In the genomic region with DNA sequence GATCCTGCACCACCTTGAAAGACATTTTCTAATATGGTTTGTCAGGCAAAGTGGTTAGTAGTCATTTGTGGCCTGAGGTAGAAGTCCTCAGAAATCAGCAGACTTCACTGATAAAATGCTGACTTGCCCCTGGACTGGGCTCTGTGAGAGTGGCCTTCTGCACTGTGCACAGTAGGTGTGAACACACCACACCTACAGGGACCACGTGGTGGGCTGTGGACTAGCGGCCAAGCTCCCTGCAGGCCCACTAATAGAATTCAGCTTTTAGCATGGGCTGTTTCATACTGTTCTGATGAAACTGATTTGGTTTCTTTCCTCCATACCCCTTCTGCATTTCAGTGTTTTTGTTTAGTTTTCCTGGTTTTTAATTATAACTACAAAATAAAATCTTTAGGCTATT, we compare ENCODE assay signal across 1 cellular context.
TF ChIP-seq lines count a peak whose summit lies in the region.

No MANE protein-coding gene starts in this region.

TF ChIP-seq in HepG2, 621 proteins besides CTCF, POLR2A, EP300 and RAD21:
- TF ChIP-seq SRSF9 (IDR thresholded peaks at IDR 0.05; ENCODE audit: borderline replicate concordance, insufficient read depth, low read depth, low read length, poor library complexity, severe bottlenecking) (no peak), MAFK (conservative IDR thresholded peaks at IDR 0.05 in 1 of 2, IDR thresholded peaks at IDR 0.05 in 1 of 2; ENCODE audit: low read length in 2 of 2) (peak in 1 of 2 experiments; percentile 20; a peak in 1 of 4 replicates), ZKSCAN1 (IDR thresholded peaks at IDR 0.05; ENCODE audit: low read length) (peak; percentile 79), ZSCAN30 (CRISPR knock-in tag; IDR thresholded peaks at IDR 0.05) (no peak), NR2F1 (CRISPR knock-in tag; IDR thresholded peaks at IDR 0.05) (no peak), KLF15 (CRISPR knock-in tag; IDR thresholded peaks at IDR 0.05; ENCODE audit: borderline replicate concordance) (no peak), ZBTB38 (CRISPR knock-in tag; IDR thresholded peaks at IDR 0.05) (no peak), ZNF619 (CRISPR knock-in tag; IDR thresholded peaks at IDR 0.05) (no peak), HOXA9 (CRISPR knock-in tag; IDR thresholded peaks at IDR 0.05; ENCODE audit: borderline replicate concordance) (no peak), MAFF (IDR thresholded peaks at IDR 0.05; ENCODE audit: low read depth, low read length) (0 out of 2 replicates have a peak, but pooled peaks have one; percentile 5), HOXA3 (CRISPR knock-in tag; IDR thresholded peaks at IDR 0.05) (no peak), RCOR2 (CRISPR knock-in tag; IDR thresholded peaks at IDR 0.05) (no peak)
- TF ChIP-seq, protein P1, sequence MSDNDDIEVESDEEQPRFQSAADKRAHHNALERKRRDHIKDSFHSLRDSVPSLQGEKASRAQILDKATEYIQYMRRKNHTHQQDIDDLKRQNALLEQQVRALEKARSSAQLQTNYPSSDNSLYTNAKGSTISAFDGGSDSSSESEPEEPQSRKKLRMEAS (IDR thresholded peaks at IDR 0.05) = peak; percentile 28; the same call in 1 of the 2 replicates
- TF ChIP-seq, protein P2, sequence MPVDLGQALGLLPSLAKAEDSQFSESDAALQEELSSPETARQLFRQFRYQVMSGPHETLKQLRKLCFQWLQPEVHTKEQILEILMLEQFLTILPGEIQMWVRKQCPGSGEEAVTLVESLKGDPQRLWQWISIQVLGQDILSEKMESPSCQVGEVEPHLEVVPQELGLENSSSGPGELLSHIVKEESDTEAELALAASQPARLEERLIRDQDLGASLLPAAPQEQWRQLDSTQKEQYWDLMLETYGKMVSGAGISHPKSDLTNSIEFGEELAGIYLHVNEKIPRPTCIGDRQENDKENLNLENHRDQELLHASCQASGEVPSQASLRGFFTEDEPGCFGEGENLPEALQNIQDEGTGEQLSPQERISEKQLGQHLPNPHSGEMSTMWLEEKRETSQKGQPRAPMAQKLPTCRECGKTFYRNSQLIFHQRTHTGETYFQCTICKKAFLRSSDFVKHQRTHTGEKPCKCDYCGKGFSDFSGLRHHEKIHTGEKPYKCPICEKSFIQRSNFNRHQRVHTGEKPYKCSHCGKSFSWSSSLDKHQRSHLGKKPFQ (CRISPR knock-in tag; IDR thresholded peaks at IDR 0.05; ENCODE audit: insufficient replicate concordance) = peak; percentile 86
- TF ChIP-seq, protein P3, sequence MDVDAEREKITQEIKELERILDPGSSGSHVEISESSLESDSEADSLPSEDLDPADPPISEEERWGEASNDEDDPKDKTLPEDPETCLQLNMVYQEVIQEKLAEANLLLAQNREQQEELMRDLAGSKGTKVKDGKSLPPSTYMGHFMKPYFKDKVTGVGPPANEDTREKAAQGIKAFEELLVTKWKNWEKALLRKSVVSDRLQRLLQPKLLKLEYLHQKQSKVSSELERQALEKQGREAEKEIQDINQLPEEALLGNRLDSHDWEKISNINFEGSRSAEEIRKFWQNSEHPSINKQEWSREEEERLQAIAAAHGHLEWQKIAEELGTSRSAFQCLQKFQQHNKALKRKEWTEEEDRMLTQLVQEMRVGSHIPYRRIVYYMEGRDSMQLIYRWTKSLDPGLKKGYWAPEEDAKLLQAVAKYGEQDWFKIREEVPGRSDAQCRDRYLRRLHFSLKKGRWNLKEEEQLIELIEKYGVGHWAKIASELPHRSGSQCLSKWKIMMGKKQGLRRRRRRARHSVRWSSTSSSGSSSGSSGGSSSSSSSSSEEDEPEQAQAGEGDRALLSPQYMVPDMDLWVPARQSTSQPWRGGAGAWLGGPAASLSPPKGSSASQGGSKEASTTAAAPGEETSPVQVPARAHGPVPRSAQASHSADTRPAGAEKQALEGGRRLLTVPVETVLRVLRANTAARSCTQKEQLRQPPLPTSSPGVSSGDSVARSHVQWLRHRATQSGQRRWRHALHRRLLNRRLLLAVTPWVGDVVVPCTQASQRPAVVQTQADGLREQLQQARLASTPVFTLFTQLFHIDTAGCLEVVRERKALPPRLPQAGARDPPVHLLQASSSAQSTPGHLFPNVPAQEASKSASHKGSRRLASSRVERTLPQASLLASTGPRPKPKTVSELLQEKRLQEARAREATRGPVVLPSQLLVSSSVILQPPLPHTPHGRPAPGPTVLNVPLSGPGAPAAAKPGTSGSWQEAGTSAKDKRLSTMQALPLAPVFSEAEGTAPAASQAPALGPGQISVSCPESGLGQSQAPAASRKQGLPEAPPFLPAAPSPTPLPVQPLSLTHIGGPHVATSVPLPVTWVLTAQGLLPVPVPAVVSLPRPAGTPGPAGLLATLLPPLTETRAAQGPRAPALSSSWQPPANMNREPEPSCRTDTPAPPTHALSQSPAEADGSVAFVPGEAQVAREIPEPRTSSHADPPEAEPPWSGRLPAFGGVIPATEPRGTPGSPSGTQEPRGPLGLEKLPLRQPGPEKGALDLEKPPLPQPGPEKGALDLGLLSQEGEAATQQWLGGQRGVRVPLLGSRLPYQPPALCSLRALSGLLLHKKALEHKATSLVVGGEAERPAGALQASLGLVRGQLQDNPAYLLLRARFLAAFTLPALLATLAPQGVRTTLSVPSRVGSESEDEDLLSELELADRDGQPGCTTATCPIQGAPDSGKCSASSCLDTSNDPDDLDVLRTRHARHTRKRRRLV (CRISPR knock-in tag; IDR thresholded peaks at IDR 0.05) = no peak
